ENCODE assay signal across 12 cellular contexts in the genomic region with DNA sequence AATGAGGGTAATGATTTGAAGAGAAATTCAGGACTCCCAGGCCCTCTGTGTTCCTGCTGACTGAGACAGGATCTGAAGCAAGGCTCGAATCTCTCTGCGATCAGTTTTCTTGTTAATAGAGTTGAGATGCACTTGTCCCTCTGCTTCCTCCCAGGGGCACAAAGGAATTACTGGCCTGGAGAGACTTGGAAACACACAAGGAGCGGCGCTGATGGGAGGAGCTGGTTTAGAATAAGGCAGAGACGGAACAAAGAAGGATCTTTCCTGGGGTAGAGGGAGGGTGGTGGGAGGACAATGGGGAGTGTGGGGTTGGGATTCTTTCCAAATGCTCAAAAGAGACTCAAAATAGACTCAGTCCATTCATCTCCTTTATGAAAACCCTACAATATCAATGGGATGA.
"Had no signal": no experiment of that assay in that cellular context is flagged by ENCODE, and none has a peak within 500 bp of the region (broad histone marks: within the 10 kb centered on the region; RNA-seq: fewer than 3 reads in every experiment).

No MANE protein-coding gene starts in this region.

- H3K36me3 Mint-ChIP-seq: activated naive CD4-positive, alpha-beta T cell treated with anti-CD3 and anti-CD28 coated beads, Interleukin-2, amount 50 U/mL, for 24 hours; stimulated activated naive B cell treated with anti-CD40 and anti-IgM and Interleukin-4, amounts not matched to agents 10 μg/mL and 1 μg/mL and 100 μg/mL, for 72 hours had no signal

- H3K27me3 Mint-ChIP-seq: activated naive CD4-positive, alpha-beta T cell treated with anti-CD3 and anti-CD28 coated beads, Interleukin-2, amount 50 U/mL, for 24 hours; stimulated activated naive B cell treated with anti-CD40 and anti-IgM and Interleukin-4, amounts not matched to agents 10 μg/mL and 1 μg/mL and 100 μg/mL, for 72 hours had no signal

- H3K9ac ChIP-seq: parathyroid adenoma had no signal

- H2AFZ ChIP-seq: parathyroid adenoma had no signal

- H3K4me3 Mint-ChIP-seq: activated naive CD4-positive, alpha-beta T cell treated with anti-CD3 and anti-CD28 coated beads, Interleukin-2, amount 50 U/mL, for 24 hours; stimulated activated naive B cell treated with anti-CD40 and anti-IgM and Interleukin-4, amounts not matched to agents 10 μg/mL and 1 μg/mL and 100 μg/mL, for 72 hours had no signal

- H3K9me3 Mint-ChIP-seq: activated naive CD4-positive, alpha-beta T cell treated with anti-CD3 and anti-CD28 coated beads, Interleukin-2, amount 50 U/mL, for 24 hours; stimulated activated naive B cell treated with anti-CD40 and anti-IgM and Interleukin-4, amounts not matched to agents 10 μg/mL and 1 μg/mL and 100 μg/mL, for 72 hours had no signal

- DNase-seq: activated CD4-positive, alpha-beta T cell treated with anti-CD3 and anti-CD28 coated beads, Interleukin-2, amount 50 U/mL, for 4 hours; activated gamma-delta T cell; cerebellar nuclear complex; cortex of kidney; effector CD8-positive, alpha-beta T cell; left lung; stimulated activated naive B cell treated with anti-CD40 and anti-IgM and Interleukin-4, amounts not matched to agents 10 μg/mL and 1 μg/mL and 100 μg/mL, for 72 hours; upper lobe of right lung had no signal

- H3K36me3 ChIP-seq: ascending aorta, esophagus muscularis mucosa, left lung, upper lobe of right lung had no signal

- H3K4me1 ChIP-seq: ascending aorta, esophagus muscularis mucosa, left lung, parathyroid adenoma, upper lobe of right lung had no signal

- H3K4me1 Mint-ChIP-seq: activated naive CD4-positive, alpha-beta T cell treated with anti-CD3 and anti-CD28 coated beads, Interleukin-2, amount 50 U/mL, for 24 hours; stimulated activated naive B cell treated with anti-CD40 and anti-IgM and Interleukin-4, amounts not matched to agents 10 μg/mL and 1 μg/mL and 100 μg/mL, for 72 hours had no signal

- H3K79me2 ChIP-seq: parathyroid adenoma had no signal

- H3K9me3 ChIP-seq: ascending aorta, esophagus muscularis mucosa, left lung, upper lobe of right lung had no signal

- H3K4me3 ChIP-seq: ascending aorta, esophagus muscularis mucosa, left lung, upper lobe of right lung had no signal

- H3K27ac ChIP-seq: ascending aorta, esophagus muscularis mucosa, left lung, parathyroid adenoma, upper lobe of right lung had no signal

- H3K27me3 ChIP-seq: ascending aorta had no signal

- H3K27ac Mint-ChIP-seq: activated naive CD4-positive, alpha-beta T cell treated with anti-CD3 and anti-CD28 coated beads, Interleukin-2, amount 50 U/mL, for 24 hours; stimulated activated naive B cell treated with anti-CD40 and anti-IgM and Interleukin-4, amounts not matched to agents 10 μg/mL and 1 μg/mL and 100 μg/mL, for 72 hours had no signal
